10 cellular contexts compared by ENCODE assay signal in genomic region chr3:113698213-113698742, GRCh38. TPM values are rescaled to one million over a fixed set of nuclear protein-coding genes. Genes with fewer than 3 reads are reported as not detected.
DNase-seq lines count a peak whose midpoint lies in the region; ATAC-seq and TF ChIP-seq lines count a peak whose summit lies in the region.
"Had no signal": no experiment of that assay in that cellular context is flagged by ENCODE, and none has a peak within 500 bp of the region (broad histone marks: within the 10 kb centered on the region; RNA-seq: fewer than 3 reads in every experiment).

No MANE protein-coding gene starts in this region.

- H3K9ac ChIP-seq in GM23248: peak overlapping the region; percentile 77; the same call in 1 of the 2 replicates

- 0 out of 2 replicates have a peak overlapping the region, but pooled peaks have one; percentile 4 for H3K27ac ChIP-seq in GM23248
- H3K27ac ChIP-seq in PC-9: no peak overlapping the region
- peak overlapping the region; percentile 98 to 100 (median 100) for H3K27ac ChIP-seq in gastroesophageal sphincter
- H3K27ac ChIP-seq in spleen: peak overlapping the region; percentile 99 to 100 (median 100)

- CTCF ChIA-PET in PC-9 (lab: Charles Lee): interaction anchor here (0.6 kb wide), 1 partner anchor 46 kb away, joined by 4 read pairs; no protein-coding TSS in a partner anchor

- H3K4me1 ChIP-seq in GM23248 (ENCODE audit: insufficient read depth) (peaks cover 15% of the 10 kb centered on the region; the same call in 1 of the 2 replicates), PC-9 (replicated peaks; ENCODE audit: insufficient read depth) (peaks cover 13% of the 10 kb centered on the region), gastroesophageal sphincter (peaks cover 8 to 45% (median 8%) of the 10 kb centered on the region in 3 donors), spleen (peaks cover 21 to 50% (median 45%) of the 10 kb centered on the region in 6 donors)

- H3K79me2 ChIP-seq in GM23248 (ENCODE audit: insufficient read depth) (peaks cover 27% of the 10 kb centered on the region), PC-9 (ENCODE audit: low read depth) (peaks cover 26% of the 10 kb centered on the region)

- H2AFZ ChIP-seq in GM23248: peak overlapping the region; percentile 99
- H2AFZ ChIP-seq in PC-9: peak overlapping the region; percentile 98; the same call in 1 of the 2 replicates

- no peak for TF ChIP-seq EP300 in gastroesophageal sphincter (IDR thresholded peaks at IDR 0.05)

- POLR2A ChIA-PET in PC-9 (lab: Charles Lee; ENCODE audit: unreplicated experiment): interaction anchor here (0.6 to 0.7 kb wide), 2 partner anchors 32 to 129 kb away, joined by 5 to 11 read pairs; no protein-coding TSS in a partner anchor

- no peaks in the 10 kb centered on the region for H3K27me3 ChIP-seq in GM23248 (replicated peaks; ENCODE audit: insufficient read depth)
- H3K27me3 ChIP-seq in PC-9 (ENCODE audit: insufficient read depth, low read depth): no peaks in the 10 kb centered on the region
- no peaks in the 10 kb centered on the region for H3K27me3 ChIP-seq in gastroesophageal sphincter
- H3K27me3 ChIP-seq in spleen (replicated peaks in 1 of 7): no peaks in the 10 kb centered on the region

- H3K36me3 ChIP-seq in GM23248 (ENCODE audit: low read depth) (no peaks in the 10 kb centered on the region), PC-9 (ENCODE audit: low read depth) (no peaks in the 10 kb centered on the region), gastroesophageal sphincter (no peaks in the 10 kb centered on the region), spleen (no peaks in the 10 kb centered on the region)

- H4K20me1 ChIP-seq in GM23248 (ENCODE audit: insufficient read depth) (no peaks in the 10 kb centered on the region), PC-9 (ENCODE audit: insufficient read depth) (no peaks in the 10 kb centered on the region)

- in situ Hi-C loops in GM23248 (cut with MboI): no loop called here

- H3K4me2 ChIP-seq in GM23248 (ENCODE audit: unreplicated experiment): peak overlapping the region; percentile 87
- H3K4me2 ChIP-seq in PC-9: peak overlapping the region; percentile 92

- no peak for DNase-seq in GM23248
- no peak for DNase-seq in PC-9
- no peak for DNase-seq in spleen
- DNase-seq in AG08396 (ENCODE audit: low spot score): no peak
- DNase-seq in pons (ENCODE audit: low spot score): no peak
- DNase-seq: NCI-H2029 treated with DMSO at 0.1 percent for 48 hours had no signal

- TF ChIP-seq CTCF in PC-9 (conservative IDR thresholded peaks at IDR 0.05) (no peak), gastroesophageal sphincter (IDR thresholded peaks at IDR 0.05) (no peak), spleen (IDR thresholded peaks at IDR 0.05 in 8 of 11, conservative IDR thresholded peaks at IDR 0.05 in 3 of 11) (no peak)

- no peaks in the 10 kb centered on the region for H3K9me2 ChIP-seq in GM23248 (ENCODE audit: insufficient read depth)
- H3K9me2 ChIP-seq in PC-9 (ENCODE audit: insufficient read depth): no peaks in the 10 kb centered on the region

- intact Hi-C loops in PC-9 (cut with micrococcal nuclease; ENCODE audit: unreplicated experiment): loop anchor here (10.0 kb wide), 2 partner anchors 203 to 1133 kb away; partner anchors contain the start of genes ATG3 and SLC35A5
- intact Hi-C loops in spleen (cut with DNase I; ENCODE audit: low total_unique reads): no loop called here

- no TSS peak for BruUV-seq in PC-9 (replicated peaks; lab: Mats Ljungman, UMichigan)

- H3K4me3 ChIP-seq in GM23248: peak overlapping the region; percentile 87
- peak overlapping the region; percentile 76; the same call in 1 of the 2 replicates for H3K4me3 ChIP-seq in PC-9
- peak overlapping the region in 1 of 2 donors; percentile 44 for H3K4me3 ChIP-seq in gastroesophageal sphincter
- peak overlapping the region in 5 of 8 donors; percentile 12 to 89 (median 85) for H3K4me3 ChIP-seq in spleen

- ATAC-seq in gastroesophageal sphincter: no peak
- no peak for ATAC-seq in HG03095 (IDR thresholded peaks at IDR 0.05; ENCODE audit: unreplicated experiment)
- ATAC-seq: activated CD4-positive, CD25-positive, alpha-beta regulatory T cell treated with anti-CD3 and anti-CD28 coated beads, Interleukin-2, amount 50 U/mL, for 24 hours; esophagus mucosa had no signal

- H3K9me3 ChIP-seq in GM23248 (ENCODE audit: low read depth) (no peaks in the 10 kb centered on the region), PC-9 (ENCODE audit: insufficient read depth, low read depth) (no peaks in the 10 kb centered on the region), gastroesophageal sphincter (no peaks in the 10 kb centered on the region), spleen (no peaks in the 10 kb centered on the region)

- H3F3A ChIP-seq in GM23248 (ENCODE audit: insufficient read depth) (peaks cover 14% of the 10 kb centered on the region), PC-9 (ENCODE audit: insufficient read depth, low read depth) (peaks cover 15% of the 10 kb centered on the region; the same call in 1 of the 2 replicates)

- WGBS in GM23248 (ENCODE audit: low coverage in 1 of 2, low lambda C conversion rate in 2 of 2, missing lambda C conversion rate in 2 of 2), 2 experiments: 43 to 45% methylated on average over 6 of the region's 6 CpGs
- WGBS in gastroesophageal sphincter (ENCODE audit: low coverage in 1 of 2), 2 donors: 58 to 78% methylated on average over 6 of the region's 6 CpGs
- 75 to 86% (median 79%) methylated on average over 6 of the region's 6 CpGs for WGBS in spleen, 5 donors

- TF ChIP-seq POLR2A in gastroesophageal sphincter (IDR thresholded peaks at IDR 0.05) (no peak), spleen (IDR thresholded peaks at IDR 0.05) (no peak)

RNA-seq across cellular contexts. Expression of gene USF3, which starts 1.8 kb away (rescaled TPM):
- total RNA-seq in GM23248 (2014; rRNA removed; shearing (Covaris generic)): 8.1 and 9.2 TPM in 2 replicates
- polyA plus RNA-seq in GM23248 (2016; fragmentation: Nextera tagmentation; extraction: Ambion mirVana) (3.5 and 3.8 TPM in 2 replicates), spleen (1 to 10 TPM; 5.5 to 8.2 (median 7.0) TPM)
- total RNA-seq in PC-9 (2021) (7.1 and 12.8 TPM in 2 replicates), gastroesophageal sphincter (10 to 100 TPM; 27.3 to 33.2 (median 29.6) TPM), spleen (10 to 100 TPM; 23.9 to 36.0 (median 28.4) TPM)

RNA-seq across cellular contexts. Expression of gene NAA50, which starts 47.8 kb away (rescaled TPM):
- 142 and 160 TPM in 2 replicates for total RNA-seq in GM23248 (2014; rRNA removed; shearing (Covaris generic))
- polyA plus RNA-seq in GM23248 (2016; fragmentation: Nextera tagmentation; extraction: Ambion mirVana) (147 and 154 TPM in 2 replicates), spleen (10 to 100 TPM; 24.4 to 37.7 (median 33.9) TPM)
- total RNA-seq in PC-9 (2021) (198 and 221 TPM in 2 replicates), gastroesophageal sphincter (100 to 1,000 TPM; 127 to 172 (median 147) TPM), spleen (100 to 1,000 TPM in 1 of 7 donors, 10 to 100 TPM in 6; 61.9 to 100 (median 79.4) TPM)

RNA-seq across cellular contexts. Expression of gene ATP6V1A, which starts 48.6 kb away (rescaled TPM):
- total RNA-seq in GM23248 (2014; rRNA removed; shearing (Covaris generic)): 51.1 and 53.2 TPM in 2 replicates
- polyA plus RNA-seq in GM23248 (2016; fragmentation: Nextera tagmentation; extraction: Ambion mirVana) (47.8 and 47.9 TPM in 2 replicates), spleen (10 to 100 TPM; 13.3 to 26.0 (median 16.9) TPM)
- total RNA-seq in PC-9 (2021) (56.2 and 75.1 TPM in 2 replicates), gastroesophageal sphincter (10 to 100 TPM; 23.0 to 38.8 (median 26.1) TPM), spleen (100 to 1,000 TPM in 1 of 7 donors, 10 to 100 TPM in 6; 69.9 to 109 (median 92.7) TPM)
